In genomic region chr2:99397251-99397920, GRCh38 we compare ENCODE assay signal across 14 cellular contexts.
DNase-seq lines count a peak whose midpoint lies in the region; ATAC-seq, FAIRE-seq and TF ChIP-seq lines count a peak whose summit lies in the region.
"Had no signal": no experiment of that assay in that cellular context is flagged by ENCODE, and none has a peak within 500 bp of the region (broad histone marks: within the 10 kb centered on the region; RNA-seq: fewer than 3 reads in every experiment).

No MANE protein-coding gene starts in this region.

- H4K20me1 ChIP-seq in HepG2 (ENCODE audit: insufficient read depth, low read length) = no peaks in the 10 kb centered on the region
- no peaks in the 10 kb centered on the region for H4K20me1 ChIP-seq in neural progenitor cell (ENCODE audit: low read depth)

- H3K36me3 ChIP-seq in HepG2 (replicated peaks in 1 of 2; ENCODE audit: control insufficient read depth in 1 of 2, insufficient read depth in 2 of 2, low read length in 2 of 2) (peaks cover 34 to 77% of the 10 kb centered on the region in 2 experiments), right lobe of liver (peaks cover 0 to 67% (median 15%) of the 10 kb centered on the region in 4 donors), neural progenitor cell (peaks cover 23% of the 10 kb centered on the region)

- ATAC-seq in HepG2 (no peak), right lobe of liver (no peak), WTC11 (no peak; the same call in 1 of the 2 replicates), left ventricle myocardium superior (peak; percentile 4)
- ATAC-seq: upper lobe of right lung had no signal

- TF ChIP-seq EP300 in HepG2 (IDR thresholded peaks at IDR 0.05; ENCODE audit: low read depth in 2 of 2, low read length in 2 of 2) (no peak), HepG2 (CRISPR knock-in tag; IDR thresholded peaks at IDR 0.05; ENCODE audit: borderline replicate concordance) (no peak)

- no peak for FAIRE-seq in HepG2 (lab: Jason Lieb, UNC)

- H3K27ac ChIP-seq in HepG2 (ENCODE audit: extremely low read length, insufficient read depth, low read length) = no peak overlapping the region
- no peak overlapping the region for H3K27ac ChIP-seq in right lobe of liver
- peak overlapping the region; percentile 89 for H3K27ac ChIP-seq in temporal lobe (ENCODE audit: low read depth, low read length)
- no peak overlapping the region for H3K27ac ChIP-seq in neural progenitor cell
- H3K27ac ChIP-seq: upper lobe of right lung had no signal

- POLR2A ChIA-PET in HepG2 (lab: Yijun Ruan, JAX) = no interaction called here
- POLR2A ChIA-PET in WTC11 (lab: Charles Lee) = no interaction called here

- H3K4me2 ChIP-seq in HepG2 (ENCODE audit: low read depth, low read length) (no peak overlapping the region), neural progenitor cell (no peak overlapping the region)

- in situ Hi-C loops in HepG2 (cut with HindIII; ENCODE audit: extremely low pct_ligation_motif_present, low pct_unique_long_range_greater_than_20kb) = no loop called here

- H3K4me1 Mint-ChIP-seq in WTC11 (peaks cover 7% of the 10 kb centered on the region), neural progenitor cell (peaks cover under 1% of the 10 kb centered on the region)

- H3K9me3 Mint-ChIP-seq in WTC11 = no peaks in the 10 kb centered on the region
- H3K9me3 Mint-ChIP-seq in neural progenitor cell = no peaks in the 10 kb centered on the region

- TF ChIP-seq CTCF in HepG2 (CRISPR knock-in tag; IDR thresholded peaks at IDR 0.05) (no peak), right lobe of liver (IDR thresholded peaks at IDR 0.05) (no peak), WTC11 (IDR thresholded peaks at IDR 0.05) (no peak), neural progenitor cell (IDR thresholded peaks at IDR 0.05) (no peak)

- H3K4me3 Mint-ChIP-seq in WTC11 (no peak overlapping the region), neural progenitor cell (no peak overlapping the region)

- H3K9ac ChIP-seq in HepG2 (ENCODE audit: insufficient read depth, low read depth, low read length) (no peak overlapping the region), neural progenitor cell (no peak overlapping the region)

- H3K27me3 Mint-ChIP-seq in WTC11 (ENCODE audit: low read depth) = no peaks in the 10 kb centered on the region
- H3K27me3 Mint-ChIP-seq in neural progenitor cell (ENCODE audit: insufficient read depth, low read depth) = no peaks in the 10 kb centered on the region

- BruUV-seq in HepG2 (replicated peaks; lab: Mats Ljungman, UMichigan) = no TSS peak

- H3K79me2 ChIP-seq in HepG2 (ENCODE audit: insufficient read depth, low read length) = no peaks in the 10 kb centered on the region
- no peaks in the 10 kb centered on the region for H3K79me2 ChIP-seq in neural progenitor cell (ENCODE audit: low read depth)

- H3K27ac Mint-ChIP-seq in WTC11 (peak overlapping the region; percentile 91; the same call in 1 of the 2 replicates), neural progenitor cell (no peak overlapping the region)

- WGBS in HepG2 (ENCODE audit: low lambda C conversion rate) = 96% methylated on average over 3 of the region's 3 CpGs
- 73% methylated on average over 3 of the region's 3 CpGs for WGBS in right lobe of liver (ENCODE audit: insufficient coverage, low coverage, low lambda C conversion rate, missing lambda C conversion rate)

- TF ChIP-seq POLR2A in HepG2 (IDR thresholded peaks at IDR 0.05; ENCODE audit: insufficient read depth in 1 of 2, low read depth in 2 of 2, low read length in 2 of 2) = no peak; a peak in 1 of 4 replicates
- TF ChIP-seq POLR2A in right lobe of liver (IDR thresholded peaks at IDR 0.05) = no peak

- H3K36me3 Mint-ChIP-seq in WTC11 = peaks cover 76% of the 10 kb centered on the region
- peaks cover 29% of the 10 kb centered on the region for H3K36me3 Mint-ChIP-seq in neural progenitor cell

- no peak overlapping the region for H2AFZ ChIP-seq in HepG2 (ENCODE audit: low read length)
- no peak overlapping the region for H2AFZ ChIP-seq in neural progenitor cell (replicated peaks)

- intact Hi-C loops in HepG2 (cut with micrococcal nuclease; ENCODE audit: unreplicated experiment) = no loop called here
- intact Hi-C loops in right lobe of liver (cut with DNase I) = no loop called here
- intact Hi-C loops in left ventricle myocardium superior (cut with micrococcal nuclease) = no loop called here

- H3K9me3 ChIP-seq in HepG2 (ENCODE audit: low read length) = no peaks in the 10 kb centered on the region
- no peaks in the 10 kb centered on the region for H3K9me3 ChIP-seq in right lobe of liver
- H3K9me3 ChIP-seq in neural progenitor cell (ENCODE audit: low read depth) = no peaks in the 10 kb centered on the region
- H3K9me3 ChIP-seq: BE2C, psoas muscle, upper lobe of right lung had no signal

- H3F3A ChIP-seq in neural progenitor cell (ENCODE audit: low read depth) = peaks cover 6% of the 10 kb centered on the region

- CTCF ChIA-PET in HepG2 (lab: Yijun Ruan, JAX; ENCODE audit: low intra/inter-chr PET ratio, low total read pairs) = no interaction called here
- CTCF ChIA-PET in WTC11 (lab: Charles Lee) = no interaction called here

- H3K4me3 ChIP-seq in HepG2 (replicated peaks in 1 of 3; ENCODE audit: insufficient read depth in 1 of 3, low read depth in 2 of 3, low read length in 3 of 3) (no peak overlapping the region), right lobe of liver (no peak overlapping the region), neural progenitor cell (no peak overlapping the region)
- H3K4me3 ChIP-seq: psoas muscle, upper lobe of right lung had no signal

- no peak for TF ChIP-seq RAD21 in HepG2 (CRISPR knock-in tag; IDR thresholded peaks at IDR 0.05)

- H3K4me1 ChIP-seq in HepG2 (ENCODE audit: insufficient read depth, low read length) (peaks cover 14% of the 10 kb centered on the region), right lobe of liver (peaks cover 0 to 10% (median 3%) of the 10 kb centered on the region in 4 donors), neural progenitor cell (no peaks in the 10 kb centered on the region)
- H3K4me1 ChIP-seq: BE2C, upper lobe of right lung had no signal

- H3K27me3 ChIP-seq in HepG2 (ENCODE audit: control insufficient read depth in 1 of 2, insufficient read depth in 2 of 2, low read length in 2 of 2) (no peaks in the 10 kb centered on the region), right lobe of liver (no peaks in the 10 kb centered on the region), neural progenitor cell (no peaks in the 10 kb centered on the region)
- H3K27me3 ChIP-seq: BE2C, upper lobe of right lung had no signal

- no peak for DNase-seq in HepG2 (ENCODE audit: low spot score)
- DNase-seq in right lobe of liver = no peak
- DNase-seq in WTC11 (ENCODE audit: low spot score) = no peak
- no peak for DNase-seq in left ventricle myocardium superior
- DNase-seq in NCI-H187 treated with DMSO at 0.1 percent for 48 hours (lab: John Stamatoyannopoulos, UW) = no peak
- DNase-seq in neural progenitor cell (ENCODE audit: low spot score) = no peak
- no peak for DNase-seq in NCI-H446 (lab: John Stamatoyannopoulos, UW)
- DNase-seq: BE2C; Kasumi-1; NCI-H2081; psoas muscle; stimulated activated CD8-positive, alpha-beta memory T cell treated with anti-CD3 and anti-CD28 coated beads, Interleukin-4, amount 100 ng/mL, for 48 hours; upper lobe of right lung had no signal

TF ChIP-seq in HepG2, 621 proteins besides CTCF, POLR2A, EP300 and RAD21:
- TF ChIP-seq RBM22 (optimal IDR thresholded peaks at IDR 0.05; ENCODE audit: low read length) (peak; percentile 91), POLR2G (IDR thresholded peaks at IDR 0.05; ENCODE audit: low read depth, low read length) (0 out of 2 replicates have a peak, but pooled peaks have one; percentile 42), TEAD2 (CRISPR knock-in tag; IDR thresholded peaks at IDR 0.05) (no peak)
TF ChIP-seq in HepG2: peak in this region for 2.

TF ChIP-seq in WTC11, 78 proteins besides CTCF, POLR2A, EP300 and RAD21:
- no peak for TF ChIP-seq NR2C2 (CRISPR knock-in tag; IDR thresholded peaks at IDR 0.05)
- no peak for TF ChIP-seq NR3C1 (CRISPR knock-in tag; conservative IDR thresholded peaks at IDR 0.05; ENCODE audit: low read depth)
- no peak for TF ChIP-seq NFYB (CRISPR knock-in tag; conservative IDR thresholded peaks at IDR 0.05; ENCODE audit: low read depth)
- no peak for TF ChIP-seq FOXP4 (CRISPR knock-in tag; IDR thresholded peaks at IDR 0.05)
- no peak for TF ChIP-seq TP53 (CRISPR knock-in tag; IDR thresholded peaks at IDR 0.05)
